In the genomic region with DNA sequence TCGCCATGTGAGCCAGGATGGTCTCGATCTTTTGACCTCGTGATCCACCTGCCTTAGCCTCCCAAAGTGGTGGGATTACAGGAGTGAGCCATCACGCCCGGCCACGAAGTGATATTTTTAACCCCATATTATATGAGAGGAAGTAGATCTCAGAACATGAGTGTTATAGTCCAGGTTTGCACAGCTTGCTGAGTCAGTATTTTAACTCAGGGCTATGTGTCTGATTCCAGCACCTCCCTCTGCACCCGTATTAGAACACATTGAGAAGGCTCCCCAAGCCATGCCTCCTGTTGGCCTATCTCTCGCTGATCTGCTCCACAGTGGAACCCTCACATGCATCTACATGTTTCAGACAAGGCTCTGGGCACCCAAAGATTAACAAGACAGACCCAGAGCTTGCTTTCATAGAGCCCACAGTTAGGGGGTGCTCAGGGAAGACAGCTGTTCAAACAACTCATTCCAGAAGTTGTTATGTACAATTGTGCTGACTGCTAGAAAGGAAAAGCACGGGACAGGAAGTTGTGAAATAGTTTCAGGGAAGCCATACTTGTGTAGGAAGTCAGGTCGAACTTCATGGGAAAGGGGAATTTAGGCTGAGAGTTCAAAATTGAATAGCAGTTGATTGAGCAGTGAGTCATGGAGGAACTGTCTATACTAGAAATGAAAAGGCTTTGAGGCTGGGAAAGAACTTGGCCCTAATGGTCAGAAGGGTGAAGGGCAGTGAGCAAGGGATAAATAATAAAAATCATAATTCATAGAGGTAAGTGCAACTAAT, we compare ENCODE assay signal across 1 cellular context.
TF ChIP-seq lines count a peak whose summit lies in the region.

No MANE protein-coding gene starts in this region.

TF ChIP-seq in K562, 482 proteins besides CTCF, POLR2A, EP300 and RAD21 (continued from another document and continues in another):
- TF ChIP-seq, protein P1, sequence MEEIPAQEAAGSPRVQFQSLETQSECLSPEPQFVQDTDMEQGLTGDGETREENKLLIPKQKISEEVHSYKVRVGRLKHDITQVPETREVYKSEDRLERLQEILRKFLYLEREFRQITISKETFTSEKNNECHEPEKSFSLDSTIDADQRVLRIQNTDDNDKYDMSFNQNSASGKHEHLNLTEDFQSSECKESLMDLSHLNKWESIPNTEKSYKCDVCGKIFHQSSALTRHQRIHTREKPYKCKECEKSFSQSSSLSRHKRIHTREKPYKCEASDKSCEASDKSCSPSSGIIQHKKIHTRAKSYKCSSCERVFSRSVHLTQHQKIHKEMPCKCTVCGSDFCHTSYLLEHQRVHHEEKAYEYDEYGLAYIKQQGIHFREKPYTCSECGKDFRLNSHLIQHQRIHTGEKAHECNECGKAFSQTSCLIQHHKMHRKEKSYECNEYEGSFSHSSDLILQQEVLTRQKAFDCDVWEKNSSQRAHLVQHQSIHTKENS (CRISPR knock-in tag; IDR thresholded peaks at IDR 0.05): no peak
- TF ChIP-seq CBX1 (IDR thresholded peaks at IDR 0.05; ENCODE audit: low read depth): no peak; the same call in 1 of the 2 replicates
- TF ChIP-seq, protein P2, sequence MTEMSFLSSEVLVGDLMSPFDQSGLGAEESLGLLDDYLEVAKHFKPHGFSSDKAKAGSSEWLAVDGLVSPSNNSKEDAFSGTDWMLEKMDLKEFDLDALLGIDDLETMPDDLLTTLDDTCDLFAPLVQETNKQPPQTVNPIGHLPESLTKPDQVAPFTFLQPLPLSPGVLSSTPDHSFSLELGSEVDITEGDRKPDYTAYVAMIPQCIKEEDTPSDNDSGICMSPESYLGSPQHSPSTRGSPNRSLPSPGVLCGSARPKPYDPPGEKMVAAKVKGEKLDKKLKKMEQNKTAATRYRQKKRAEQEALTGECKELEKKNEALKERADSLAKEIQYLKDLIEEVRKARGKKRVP (CRISPR knock-in tag; IDR thresholded peaks at IDR 0.05): no peak
- TF ChIP-seq CREB1 (IDR thresholded peaks at IDR 0.05): no peak
- no peak for TF ChIP-seq CREB1 (CRISPR knock-in tag; IDR thresholded peaks at IDR 0.05)
- peak; percentile 72 for TF ChIP-seq GABPB1 (CRISPR knock-in tag; IDR thresholded peaks at IDR 0.05)
- no peak for TF ChIP-seq KLF6 (CRISPR knock-in tag; IDR thresholded peaks at IDR 0.05; ENCODE audit: borderline replicate concordance)
- TF ChIP-seq, protein P3, sequence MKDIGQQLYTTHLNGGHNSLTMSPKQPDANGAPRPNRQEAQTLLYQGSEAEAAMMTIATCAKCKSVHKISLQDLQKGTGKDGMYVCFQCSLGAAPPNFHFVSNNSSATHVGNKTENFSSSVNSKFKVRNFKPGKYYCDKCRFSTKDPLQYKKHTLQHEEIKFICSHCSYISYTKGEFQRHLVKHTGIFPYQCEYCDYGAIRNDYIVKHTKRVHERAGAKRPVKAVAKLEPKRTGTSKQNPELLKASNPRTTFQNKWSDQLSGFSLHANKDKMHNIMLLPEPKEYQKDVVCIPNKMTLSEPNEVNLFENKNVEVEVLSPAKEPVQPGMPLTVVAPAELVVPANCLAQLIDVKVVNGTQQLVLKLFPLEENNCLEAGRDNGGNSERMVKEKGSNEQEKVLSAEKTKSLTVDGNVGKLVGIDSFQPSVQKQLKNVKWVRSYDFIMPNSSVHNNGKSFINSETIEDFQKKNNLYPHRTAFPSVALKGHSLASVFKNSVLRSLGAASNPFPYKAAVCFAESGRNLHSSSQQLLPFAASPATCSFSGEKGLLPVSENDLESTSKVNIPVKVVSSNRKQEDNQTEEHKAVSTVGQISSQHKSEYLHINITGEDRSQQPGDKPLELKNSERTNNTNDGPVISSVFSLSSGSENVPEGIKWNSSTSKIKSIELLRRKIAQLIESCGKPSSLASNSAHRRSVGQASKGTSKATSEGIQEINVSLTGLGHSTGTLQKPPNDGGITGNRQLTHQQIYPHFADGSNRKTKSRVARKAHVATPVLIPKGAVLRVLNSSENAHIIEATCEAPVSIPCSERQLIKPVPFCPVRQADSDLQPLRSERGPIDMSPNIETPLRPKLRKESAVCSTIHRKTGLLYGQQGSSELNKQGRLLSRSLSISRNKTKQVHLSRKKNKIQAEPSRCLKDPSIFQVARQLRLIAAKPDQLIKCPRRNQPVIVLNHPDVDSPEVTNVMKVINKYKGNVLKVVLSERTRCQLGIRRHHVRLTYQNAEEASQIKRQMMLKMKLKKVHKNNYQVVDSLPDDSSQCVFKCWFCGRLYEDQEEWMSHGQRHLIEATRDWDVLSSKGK (CRISPR knock-in tag; IDR thresholded peaks at IDR 0.05): no peak
- no peak for TF ChIP-seq ZNF354B (CRISPR knock-in tag; IDR thresholded peaks at IDR 0.05)
- TF ChIP-seq, protein P4, sequence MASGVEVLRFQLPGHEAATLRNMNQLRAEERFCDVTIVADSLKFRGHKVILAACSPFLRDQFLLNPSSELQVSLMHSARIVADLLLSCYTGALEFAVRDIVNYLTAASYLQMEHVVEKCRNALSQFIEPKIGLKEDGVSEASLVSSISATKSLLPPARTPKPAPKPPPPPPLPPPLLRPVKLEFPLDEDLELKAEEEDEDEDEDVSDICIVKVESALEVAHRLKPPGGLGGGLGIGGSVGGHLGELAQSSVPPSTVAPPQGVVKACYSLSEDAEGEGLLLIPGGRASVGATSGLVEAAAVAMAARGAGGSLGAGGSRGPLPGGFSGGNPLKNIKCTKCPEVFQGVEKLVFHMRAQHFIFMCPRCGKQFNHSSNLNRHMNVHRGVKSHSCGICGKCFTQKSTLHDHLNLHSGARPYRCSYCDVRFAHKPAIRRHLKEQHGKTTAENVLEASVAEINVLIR (CRISPR knock-in tag; IDR thresholded peaks at IDR 0.05): no peak
- no peak for TF ChIP-seq KAT8 (IDR thresholded peaks at IDR 0.05; ENCODE audit: low read depth)
- TF ChIP-seq, protein P5, sequence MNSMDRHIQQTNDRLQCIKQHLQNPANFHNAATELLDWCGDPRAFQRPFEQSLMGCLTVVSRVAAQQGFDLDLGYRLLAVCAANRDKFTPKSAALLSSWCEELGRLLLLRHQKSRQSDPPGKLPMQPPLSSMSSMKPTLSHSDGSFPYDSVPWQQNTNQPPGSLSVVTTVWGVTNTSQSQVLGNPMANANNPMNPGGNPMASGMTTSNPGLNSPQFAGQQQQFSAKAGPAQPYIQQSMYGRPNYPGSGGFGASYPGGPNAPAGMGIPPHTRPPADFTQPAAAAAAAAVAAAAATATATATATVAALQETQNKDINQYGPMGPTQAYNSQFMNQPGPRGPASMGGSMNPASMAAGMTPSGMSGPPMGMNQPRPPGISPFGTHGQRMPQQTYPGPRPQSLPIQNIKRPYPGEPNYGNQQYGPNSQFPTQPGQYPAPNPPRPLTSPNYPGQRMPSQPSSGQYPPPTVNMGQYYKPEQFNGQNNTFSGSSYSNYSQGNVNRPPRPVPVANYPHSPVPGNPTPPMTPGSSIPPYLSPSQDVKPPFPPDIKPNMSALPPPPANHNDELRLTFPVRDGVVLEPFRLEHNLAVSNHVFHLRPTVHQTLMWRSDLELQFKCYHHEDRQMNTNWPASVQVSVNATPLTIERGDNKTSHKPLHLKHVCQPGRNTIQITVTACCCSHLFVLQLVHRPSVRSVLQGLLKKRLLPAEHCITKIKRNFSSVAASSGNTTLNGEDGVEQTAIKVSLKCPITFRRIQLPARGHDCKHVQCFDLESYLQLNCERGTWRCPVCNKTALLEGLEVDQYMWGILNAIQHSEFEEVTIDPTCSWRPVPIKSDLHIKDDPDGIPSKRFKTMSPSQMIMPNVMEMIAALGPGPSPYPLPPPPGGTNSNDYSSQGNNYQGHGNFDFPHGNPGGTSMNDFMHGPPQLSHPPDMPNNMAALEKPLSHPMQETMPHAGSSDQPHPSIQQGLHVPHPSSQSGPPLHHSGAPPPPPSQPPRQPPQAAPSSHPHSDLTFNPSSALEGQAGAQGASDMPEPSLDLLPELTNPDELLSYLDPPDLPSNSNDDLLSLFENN (IDR thresholded peaks at IDR 0.05; ENCODE audit: low read depth in 2 of 2, low read length in 2 of 2): no peak
- TF ChIP-seq ZNF695 (CRISPR knock-in tag; IDR thresholded peaks at IDR 0.05): no peak
- TF ChIP-seq TGIF2 (CRISPR knock-in tag; IDR thresholded peaks at IDR 0.05): no peak
- TF ChIP-seq ZNF224 (CRISPR knock-in tag; IDR thresholded peaks at IDR 0.05): no peak
- TF ChIP-seq, protein P6, sequence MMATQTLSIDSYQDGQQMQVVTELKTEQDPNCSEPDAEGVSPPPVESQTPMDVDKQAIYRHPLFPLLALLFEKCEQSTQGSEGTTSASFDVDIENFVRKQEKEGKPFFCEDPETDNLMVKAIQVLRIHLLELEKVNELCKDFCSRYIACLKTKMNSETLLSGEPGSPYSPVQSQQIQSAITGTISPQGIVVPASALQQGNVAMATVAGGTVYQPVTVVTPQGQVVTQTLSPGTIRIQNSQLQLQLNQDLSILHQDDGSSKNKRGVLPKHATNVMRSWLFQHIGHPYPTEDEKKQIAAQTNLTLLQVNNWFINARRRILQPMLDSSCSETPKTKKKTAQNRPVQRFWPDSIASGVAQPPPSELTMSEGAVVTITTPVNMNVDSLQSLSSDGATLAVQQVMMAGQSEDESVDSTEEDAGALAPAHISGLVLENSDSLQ (IDR thresholded peaks at IDR 0.05): no peak
- peak; percentile 50 to 66; a peak in 2 of 4 replicates for TF ChIP-seq TRIM24 (IDR thresholded peaks at IDR 0.05)
- no peak for TF ChIP-seq HNRNPUL1 (IDR thresholded peaks at IDR 0.05; ENCODE audit: low read length)
- TF ChIP-seq, protein P7, sequence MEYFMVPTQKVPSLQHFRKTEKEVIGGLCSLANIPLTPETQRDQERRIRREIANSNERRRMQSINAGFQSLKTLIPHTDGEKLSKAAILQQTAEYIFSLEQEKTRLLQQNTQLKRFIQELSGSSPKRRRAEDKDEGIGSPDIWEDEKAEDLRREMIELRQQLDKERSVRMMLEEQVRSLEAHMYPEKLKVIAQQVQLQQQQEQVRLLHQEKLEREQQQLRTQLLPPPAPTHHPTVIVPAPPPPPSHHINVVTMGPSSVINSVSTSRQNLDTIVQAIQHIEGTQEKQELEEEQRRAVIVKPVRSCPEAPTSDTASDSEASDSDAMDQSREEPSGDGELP (CRISPR knock-in tag; IDR thresholded peaks at IDR 0.05; ENCODE audit: borderline replicate concordance): peak; percentile 35; the same call in 1 of the 2 replicates
- TF ChIP-seq, protein P8, sequence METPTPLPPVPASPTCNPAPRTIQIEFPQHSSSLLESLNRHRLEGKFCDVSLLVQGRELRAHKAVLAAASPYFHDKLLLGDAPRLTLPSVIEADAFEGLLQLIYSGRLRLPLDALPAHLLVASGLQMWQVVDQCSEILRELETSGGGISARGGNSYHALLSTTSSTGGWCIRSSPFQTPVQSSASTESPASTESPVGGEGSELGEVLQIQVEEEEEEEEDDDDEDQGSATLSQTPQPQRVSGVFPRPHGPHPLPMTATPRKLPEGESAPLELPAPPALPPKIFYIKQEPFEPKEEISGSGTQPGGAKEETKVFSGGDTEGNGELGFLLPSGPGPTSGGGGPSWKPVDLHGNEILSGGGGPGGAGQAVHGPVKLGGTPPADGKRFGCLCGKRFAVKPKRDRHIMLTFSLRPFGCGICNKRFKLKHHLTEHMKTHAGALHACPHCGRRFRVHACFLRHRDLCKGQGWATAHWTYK (CRISPR knock-in tag; IDR thresholded peaks at IDR 0.05): no peak
- TF ChIP-seq, protein P9, sequence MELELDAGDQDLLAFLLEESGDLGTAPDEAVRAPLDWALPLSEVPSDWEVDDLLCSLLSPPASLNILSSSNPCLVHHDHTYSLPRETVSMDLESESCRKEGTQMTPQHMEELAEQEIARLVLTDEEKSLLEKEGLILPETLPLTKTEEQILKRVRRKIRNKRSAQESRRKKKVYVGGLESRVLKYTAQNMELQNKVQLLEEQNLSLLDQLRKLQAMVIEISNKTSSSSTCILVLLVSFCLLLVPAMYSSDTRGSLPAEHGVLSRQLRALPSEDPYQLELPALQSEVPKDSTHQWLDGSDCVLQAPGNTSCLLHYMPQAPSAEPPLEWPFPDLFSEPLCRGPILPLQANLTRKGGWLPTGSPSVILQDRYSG (tag; conservative IDR thresholded peaks at IDR 0.05; ENCODE audit: low read depth): no peak
- TF ChIP-seq EHMT2 (IDR thresholded peaks at IDR 0.05): peak; percentile 81; the same call in 1 of the 2 replicates
- no peak for TF ChIP-seq STAT5A (IDR thresholded peaks at IDR 0.05; ENCODE audit: borderline replicate concordance, low read length)
